ENCODE assay signal across 8 cellular contexts in the genomic region with DNA sequence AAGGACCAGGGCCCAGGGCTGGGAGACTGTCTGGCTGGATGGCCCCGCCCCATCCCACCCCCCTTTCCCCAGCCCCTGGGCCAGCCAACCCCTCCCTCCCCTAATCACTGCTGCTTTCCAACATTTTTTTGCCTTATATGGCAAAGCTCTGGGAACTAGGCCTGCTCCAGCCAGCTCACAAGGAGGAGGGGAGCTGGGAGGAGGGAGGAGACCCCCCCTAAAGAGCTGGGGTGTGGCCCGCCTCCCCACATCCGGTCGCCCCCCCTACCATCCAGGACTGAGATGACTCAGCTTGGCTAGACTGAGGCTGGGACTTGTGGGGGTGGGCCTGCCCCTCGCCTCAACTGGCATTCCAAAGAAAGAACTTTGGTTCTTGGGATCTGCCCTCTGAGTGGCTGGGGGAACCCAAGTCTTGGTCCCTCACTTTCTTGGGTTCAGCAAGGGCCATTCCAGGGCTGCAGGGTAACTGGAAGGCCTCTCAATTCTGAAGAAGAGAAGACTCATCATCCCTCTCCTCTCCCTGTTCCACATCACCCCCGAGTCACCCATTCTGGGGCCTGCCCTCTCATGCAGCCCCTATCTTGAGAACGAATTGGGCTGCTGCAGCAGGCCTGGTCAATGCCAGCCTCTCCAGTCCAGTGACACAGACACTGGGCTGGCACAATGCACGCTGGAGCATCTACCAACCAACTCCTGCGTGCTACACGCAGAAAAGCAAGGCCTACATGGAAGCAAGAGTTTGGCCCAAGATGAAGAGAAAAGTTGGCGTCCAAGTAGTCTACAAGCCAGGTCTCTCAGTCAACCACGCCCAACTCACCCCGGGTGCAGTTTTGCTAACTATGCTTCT. TPM values are rescaled to one million over a fixed set of nuclear protein-coding genes. Genes with fewer than 3 reads are reported as not detected.
DNase-seq lines count a peak whose midpoint lies in the region; ATAC-seq and TF ChIP-seq lines count a peak whose summit lies in the region.

No MANE protein-coding gene starts in this region.

- H3K9me3 ChIP-seq in BLaER1: peaks cover 76% of the 10 kb centered on the region
- H3K9me3 ChIP-seq in gastroesophageal sphincter: no peaks in the 10 kb centered on the region
- H3K9me3 ChIP-seq in tibial artery: no peaks in the 10 kb centered on the region

- intact Hi-C loops in tibial artery (cut with DNase I; ENCODE audit: low total_unique reads): no loop called here

- no peak for TF ChIP-seq EP300 in gastroesophageal sphincter (IDR thresholded peaks at IDR 0.05)

- H4K20me1 ChIP-seq in BLaER1: peaks cover 48% of the 10 kb centered on the region

- H3K27me3 ChIP-seq in BLaER1 (peaks cover 29% of the 10 kb centered on the region), gastroesophageal sphincter (no peaks in the 10 kb centered on the region), tibial artery (no peaks in the 10 kb centered on the region)

- peak overlapping the region; percentile 83 for H3K4me2 ChIP-seq in BLaER1

- H3K4me3 ChIP-seq in BLaER1 (peak overlapping the region; percentile 78), HFF-Myc (replicated peaks; ENCODE audit: low read depth, low read length) (peak overlapping the region; percentile 88), gastroesophageal sphincter (peak overlapping the region; percentile 63 to 74), tibial artery (peak overlapping the region; percentile 78 to 85)

- ATAC-seq in gastroesophageal sphincter (peak; percentile 60), GM18511 (IDR thresholded peaks at IDR 0.05; ENCODE audit: unreplicated experiment) (no peak)

- H3K4me1 ChIP-seq in BLaER1: peaks cover 35% of the 10 kb centered on the region
- H3K4me1 ChIP-seq in gastroesophageal sphincter: peaks cover 0 to 69% (median 13%) of the 10 kb centered on the region in 3 donors
- H3K4me1 ChIP-seq in tibial artery: peaks cover 0 to 51% (median 33%) of the 10 kb centered on the region in 4 donors

- TF ChIP-seq CTCF in HFF-Myc (IDR thresholded peaks at IDR 0.05; ENCODE audit: low read depth, low read length, missing control alignments): no peak
- TF ChIP-seq CTCF in gastroesophageal sphincter (IDR thresholded peaks at IDR 0.05): no peak
- TF ChIP-seq CTCF in tibial artery (IDR thresholded peaks at IDR 0.05): no peak

- TF ChIP-seq POLR2A in gastroesophageal sphincter (IDR thresholded peaks at IDR 0.05): peak; percentile 15 to 43

- DNase-seq in HFF-Myc (ENCODE audit: extremely low read depth, low read depth) (peak; percentile 81), RKO (ENCODE audit: low spot score) (peak; percentile 94), occipital lobe (lab: John Stamatoyannopoulos, UW) (peak; percentile 25), tibial artery (peak; percentile 81 to 93)
- peak; percentile 55 for DNase-seq in activated naive CD4-positive, alpha-beta T cell treated with anti-CD3 and anti-CD28 coated beads, Interleukin-2, amount 50 U/mL, for 16 hours

- H3K27ac ChIP-seq in BLaER1 (peak overlapping the region; percentile 80), gastroesophageal sphincter (peak overlapping the region; percentile 94 to 99 (median 96)), tibial artery (peak overlapping the region; percentile 96 to 98)

- H3K36me3 ChIP-seq in BLaER1 (peaks cover 34% of the 10 kb centered on the region), gastroesophageal sphincter (peaks cover 0 to 46% of the 10 kb centered on the region in 2 donors), tibial artery (peaks cover 50 to 62% (median 52%) of the 10 kb centered on the region in 3 donors)

- H3K9ac ChIP-seq in BLaER1: peak overlapping the region; percentile 84

- WGBS in gastroesophageal sphincter (ENCODE audit: low coverage in 1 of 2), 2 donors: 0% methylated on average over 1 of the region's 13 CpGs; no CpG with 5 or more reads in 1 of the 2 donors

RNA-seq across cellular contexts. Expression of gene FLNA, which starts 4.8 kb away (rescaled TPM):
- total RNA-seq in gastroesophageal sphincter (over 10,000 TPM in 1 of 4 donors, 1,000 to 10,000 TPM in 3; 7,815 to 15,318 (median 8,757) TPM), occipital lobe (73.0 TPM)

RNA-seq across cellular contexts. Expression of gene EMD, which starts 9.4 kb away (rescaled TPM):
- total RNA-seq in gastroesophageal sphincter (10 to 100 TPM; 41.0 to 58.6 (median 50.6) TPM), occipital lobe (17.2 TPM)

RNA-seq across cellular contexts. Expression of gene RPL10, which starts 28.5 kb away (rescaled TPM):
- total RNA-seq in gastroesophageal sphincter (1,000 to 10,000 TPM; 3,970 to 7,427 (median 5,392) TPM), occipital lobe (2,213 TPM)

RNA-seq across cellular contexts. Expression of gene DNASE1L1, which starts 39.4 kb away (rescaled TPM):
- total RNA-seq in gastroesophageal sphincter (10 to 100 TPM; 11.1 to 29.3 (median 22.3) TPM), occipital lobe (4.4 TPM)

RNA-seq across cellular contexts. Expression of gene TAFAZZIN, which starts 41.7 kb away (rescaled TPM):
- total RNA-seq in gastroesophageal sphincter (10 to 100 TPM; 11.7 to 54.5 (median 24.4) TPM), occipital lobe (10.9 TPM)

Comparison
In these comparisons a context has a peak if more than half of its experiments do, and no peak if none do; other contexts are left out.
1. DNase-seq: peak in every context shown above with its lines; median percentile 94 in RKO; 87 in tibial artery; 81 in HFF-Myc; 55 in activated naive CD4-positive, alpha-beta T cell treated with anti-CD3 and anti-CD28 coated beads, Interleukin-2, amount 50 U/mL, for 16 hours; 25 in occipital lobe.
2. RNA of gene FLNA, which starts 4.8 kb away (total RNA-seq): 7,815 to 15,318 TPM in gastroesophageal sphincter; 73.0 TPM in occipital lobe (single experiment); every median in the first group is over 100 times any median in the second.
3. Peak in every context shown above with its lines, with median percentiles within 50 percentile points of each other: H3K27ac ChIP-seq and H3K4me3 ChIP-seq.